Comparison of ENCODE assay signal across 25 cellular contexts in the genomic region with DNA sequence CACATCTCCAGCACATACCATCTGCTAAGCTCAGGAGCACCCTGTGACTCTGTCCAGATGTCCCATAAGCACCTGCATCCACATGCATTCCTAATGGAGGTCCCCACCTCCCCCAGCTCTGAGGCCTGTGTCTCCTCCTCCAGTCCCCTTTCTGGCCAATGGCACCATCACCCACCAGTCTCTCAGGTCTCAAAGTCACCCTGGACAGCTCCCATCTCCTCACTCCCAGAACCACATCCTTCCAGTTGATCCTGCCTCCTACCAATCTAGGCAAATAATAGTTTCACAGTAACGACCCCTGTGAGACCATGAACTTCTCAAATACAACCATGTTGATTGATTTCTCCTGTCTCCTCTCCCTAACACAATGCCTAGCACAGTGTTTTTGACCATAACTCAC. TPM values are rescaled to one million over a fixed set of nuclear protein-coding genes. Genes with fewer than 3 reads are reported as not detected.
"Had no signal": no experiment of that assay in that cellular context is flagged by ENCODE, and none has a peak within 500 bp of the region (broad histone marks: within the 10 kb centered on the region; RNA-seq: fewer than 3 reads in every experiment).

No MANE protein-coding gene starts in this region.

- DNase-seq: activated CD4-positive, alpha-beta memory T cell treated with anti-CD3 and anti-CD28 coated beads, Interleukin-2, amount 10 ng/mL, durations not matched to agents 7 days and 5 days; activated CD4-positive, alpha-beta T cell treated with anti-CD3 and anti-CD28 coated beads for 36 hours; activated CD4-positive, alpha-beta T cell treated with anti-CD3 and anti-CD28 coated beads, Interleukin-2, amount 50 U/mL, for 1 hour; activated gamma-delta T cell; activated naive CD4-positive, alpha-beta T cell treated with anti-CD3 and anti-CD28 coated beads for 36 hours; activated T-cell treated with anti-CD3 and anti-CD28 coated beads for 4 hours; activated T-cell treated with anti-CD3 and anti-CD28 coated beads, Interleukin-2, amount 50 U/mL, for 48 hours; amygdala; Kasumi-1; NCI-H1105 treated with DMSO at 0.1 percent for 48 hours; NCI-H1436 treated with DMSO at 0.1 percent for 48 hours; NCI-H187; NCI-H2081 treated with DMSO at 0.1 percent for 48 hours; NCI-H446; SHP77; T-cell; T-helper 2 cell; T1000 had no signal

- H3K27ac Mint-ChIP-seq: activated CD4-positive, alpha-beta memory T cell treated with anti-CD3 and anti-CD28 coated beads, Interleukin-2, amount 10 ng/mL, durations not matched to agents 7 days and 5 days; activated CD4-positive, alpha-beta T cell treated with anti-CD3 and anti-CD28 coated beads for 36 hours; activated naive CD4-positive, alpha-beta T cell treated with anti-CD3 and anti-CD28 coated beads for 36 hours; activated naive CD8-positive, alpha-beta T cell; activated T-helper 17 cell treated with anti-CD3 and anti-CD28 coated beads, Interleukin-2, amount 50 U/mL, for 72 hours; brain; T-cell had no signal

- H3K4me1 Mint-ChIP-seq: activated T-helper 17 cell treated with anti-CD3 and anti-CD28 coated beads, Interleukin-2, amount 50 U/mL, for 72 hours; brain had no signal

- ATAC-seq: activated CD4-positive, alpha-beta T cell treated with anti-CD3 and anti-CD28 coated beads for 36 hours; activated T-helper 17 cell treated with anti-CD3 and anti-CD28 coated beads, Interleukin-2, amount 50 U/mL, for 72 hours; T-cell had no signal

- H3K9me3 Mint-ChIP-seq: activated CD4-positive, alpha-beta memory T cell treated with anti-CD3 and anti-CD28 coated beads, Interleukin-2, amount 10 ng/mL, durations not matched to agents 7 days and 5 days; activated naive CD4-positive, alpha-beta T cell treated with anti-CD3 and anti-CD28 coated beads for 36 hours; activated T-helper 17 cell treated with anti-CD3 and anti-CD28 coated beads, Interleukin-2, amount 50 U/mL, for 72 hours; central memory CD8-positive, alpha-beta T cell; T-cell had no signal

- H3K4me3 Mint-ChIP-seq: activated CD4-positive, alpha-beta memory T cell treated with anti-CD3 and anti-CD28 coated beads, Interleukin-2, amount 10 ng/mL, durations not matched to agents 7 days and 5 days; activated CD4-positive, alpha-beta T cell treated with anti-CD3 and anti-CD28 coated beads for 36 hours; activated naive CD4-positive, alpha-beta T cell treated with anti-CD3 and anti-CD28 coated beads for 36 hours; activated naive CD8-positive, alpha-beta T cell; activated T-helper 17 cell treated with anti-CD3 and anti-CD28 coated beads, Interleukin-2, amount 50 U/mL, for 72 hours; brain; central memory CD8-positive, alpha-beta T cell; T-cell had no signal

- H3K27ac ChIP-seq: VCaP had no signal

- H3K36me3 Mint-ChIP-seq: activated naive CD8-positive, alpha-beta T cell; brain; T-cell had no signal

RNA-seq across cellular contexts. Expression of gene GGTA1, which starts 40.1 kb away (rescaled TPM):
- total RNA-seq: activated CD4-positive, alpha-beta memory T cell treated with anti-CD3 and anti-CD28 coated beads, Interleukin-2, amount 10 ng/mL, durations not matched to agents 7 days and 5 days; activated CD4-positive, alpha-beta T cell treated with anti-CD3 and anti-CD28 coated beads for 36 hours; activated CD8-positive, alpha-beta memory T cell treated with anti-CD3 and anti-CD28 coated beads for 36 hours; activated naive CD4-positive, alpha-beta T cell treated with anti-CD3 and anti-CD28 coated beads for 36 hours; activated T-helper 17 cell treated with anti-CD3 and anti-CD28 coated beads, Interleukin-2, amount 50 U/mL, for 72 hours; SK-MEL-5; T-cell had no signal
